1 cellular context compared by ENCODE assay signal in genomic region chr7:117012284-117013174, GRCh38.
TF ChIP-seq lines count a peak whose summit lies in the region.

No MANE protein-coding gene starts in this region.

TF ChIP-seq in SK-N-SH treated with all-trans-retinoic acid at 6 μM for 48 hours, 23 proteins besides CTCF, POLR2A, EP300 and RAD21 (continued from another document):
- TF ChIP-seq PATZ1 (CRISPR knock-in tag; IDR thresholded peaks at IDR 0.05; ENCODE audit: borderline replicate concordance) = no peak
- no peak for TF ChIP-seq GLIS3 (CRISPR knock-in tag; IDR thresholded peaks at IDR 0.05)
